24 cellular contexts compared by ENCODE assay signal in genomic region chr17:70028397-70028796, GRCh38. TPM values are rescaled to one million over a fixed set of nuclear protein-coding genes. Genes with fewer than 3 reads are reported as not detected.
DNase-seq lines count a peak whose midpoint lies in the region; ATAC-seq, FAIRE-seq and TF ChIP-seq lines count a peak whose summit lies in the region.
"Had no signal": no experiment of that assay in that cellular context is flagged by ENCODE, and none has a peak within 500 bp of the region (broad histone marks: within the 10 kb centered on the region; RNA-seq: fewer than 3 reads in every experiment).

No MANE protein-coding gene starts in this region.

- DNase-seq in A549 (ENCODE audit: low read depth in 1 of 2, low spot score in 1 of 2) (no peak), IMR-90 (peak; percentile 35), bronchial epithelial cell (ENCODE audit: low read depth) (peak; percentile 19), iris pigment epithelial cell (ENCODE audit: low read depth) (peak; percentile 43), GM19240 (ENCODE audit: insufficient read length, low spot score) (no peak), thyroid gland (no peak), breast epithelium (ENCODE audit: low spot score in 2 of 2) (no peak)
- DNase-seq: C1 segment of cervical spinal cord; CD4-positive, CD25-positive, alpha-beta regulatory T cell; CD8-positive, alpha-beta memory T cell; DMS 273 treated with DMSO at 0.1 percent for 48 hours; DMS79; EL; GDM1; H9; HFFc6 had no signal

- no peak overlapping the region for H3K23ac ChIP-seq in IMR-90 (ENCODE audit: low read depth, low read length)

- FAIRE-seq in A549 (lab: Jason Lieb, UNC) (peak; percentile 13), bronchial epithelial cell (lab: Jason Lieb, UNC) (no peak)
- FAIRE-seq: A204.1, D721Med, GM12878 had no signal

- ATAC-seq in A549, result no peak
- peak; percentile 68 for ATAC-seq in IMR-90 (ENCODE audit: low read depth)
- no peak for ATAC-seq in GM19467 (IDR thresholded peaks at IDR 0.05; ENCODE audit: unreplicated experiment)
- ATAC-seq: GM12878, GM23338 had no signal

- H4K5ac ChIP-seq in IMR-90 (ENCODE audit: low read depth, low read length), result no peak overlapping the region

- H3K56ac ChIP-seq in IMR-90 (ENCODE audit: extremely low read depth, insufficient read depth, low read length), result no peak overlapping the region

- no peak overlapping the region for H3K9ac ChIP-seq in IMR-90 (ENCODE audit: low read depth, low read length)

- peak overlapping the region; percentile 70 for H3K18ac ChIP-seq in IMR-90 (ENCODE audit: low read depth, low read length)

- no peak overlapping the region for H4K91ac ChIP-seq in IMR-90 (ENCODE audit: insufficient read depth, low read depth, low read length)

- H3K4me2 ChIP-seq in A549 (0 out of 3 replicates have a peak overlapping the region, but pooled peaks have one; percentile 10), IMR-90 (ENCODE audit: low read depth, low read length) (no peak overlapping the region)
- H3K4me2 ChIP-seq: GM23338 had no signal

- H3K79me1 ChIP-seq in IMR-90 (ENCODE audit: low read depth in 1 of 2, low read length in 2 of 2), result no peaks in the 10 kb centered on the region

- H3K4ac ChIP-seq in IMR-90 (ENCODE audit: low read depth, low read length), result no peak overlapping the region

- H3K27me3 ChIP-seq in IMR-90 (ENCODE audit: control insufficient read depth, insufficient read depth, low read length), result no peaks in the 10 kb centered on the region
- H3K27me3 ChIP-seq in bronchial epithelial cell (ENCODE audit: control insufficient read depth, insufficient read depth, low read length), result no peaks in the 10 kb centered on the region
- H3K27me3 ChIP-seq in thyroid gland, result no peaks in the 10 kb centered on the region
- H3K27me3 ChIP-seq in breast epithelium, result no peaks in the 10 kb centered on the region

- no peak overlapping the region for H2AK5ac ChIP-seq in IMR-90 (ENCODE audit: low read depth, low read length)

- H3K9me1 ChIP-seq in IMR-90 (ENCODE audit: insufficient read depth, low read length), result no peaks in the 10 kb centered on the region

- intact Hi-C loops in IMR-90 (cut with micrococcal nuclease), result no loop called here
- intact Hi-C loops in thyroid gland (cut with DNase I), result no loop called here
- intact Hi-C loops in breast epithelium (cut with DNase I; ENCODE audit: low total_unique reads), result no loop called here

- in situ Hi-C loops in IMR-90 (cut with MboI; ENCODE audit: low sequenced_read_pairs), result no loop called here

- dilution Hi-C loops in IMR-90 (cut with HindIII; ENCODE audit: low sequenced_read_pairs, unreplicated experiment), result no loop called here

- no peak overlapping the region for H2AFZ ChIP-seq in IMR-90 (replicated peaks; ENCODE audit: low read length, poor library complexity)
- H2AFZ ChIP-seq: GM23338 had no signal

- no peak overlapping the region for H2BK120ac ChIP-seq in IMR-90 (ENCODE audit: low read depth, low read length)

- H2BK20ac ChIP-seq in IMR-90 (ENCODE audit: low read depth, low read length), result no peak overlapping the region

- H3K9me3 ChIP-seq in A549, result peaks cover 6% of the 10 kb centered on the region; the same call in 1 of the 3 replicates
- no peaks in the 10 kb centered on the region for H3K9me3 ChIP-seq in IMR-90 (ENCODE audit: control insufficient read depth, insufficient read depth, low read length)
- no peaks in the 10 kb centered on the region for H3K9me3 ChIP-seq in thyroid gland
- no peaks in the 10 kb centered on the region for H3K9me3 ChIP-seq in breast epithelium

- TF ChIP-seq POLR2A in A549 (IDR thresholded peaks at IDR 0.05; ENCODE audit: low read length), result no peak
- TF ChIP-seq POLR2A in IMR-90 (IDR thresholded peaks at IDR 0.05; ENCODE audit: low read depth, low read length), result no peak
- TF ChIP-seq POLR2A in thyroid gland (IDR thresholded peaks at IDR 0.05), result no peak
- TF ChIP-seq POLR2A in breast epithelium (IDR thresholded peaks at IDR 0.05), result no peak

- H3K14ac ChIP-seq in IMR-90 (replicated peaks; ENCODE audit: low read depth, low read length), result no peak overlapping the region

- no peak overlapping the region for H2AK9ac ChIP-seq in IMR-90 (replicated peaks; ENCODE audit: low read depth, low read length, poor library complexity)

- H3K36me3 ChIP-seq in IMR-90 (ENCODE audit: control insufficient read depth, insufficient read depth, low read length), result no peaks in the 10 kb centered on the region
- H3K36me3 ChIP-seq in bronchial epithelial cell (ENCODE audit: control insufficient read depth, insufficient read depth, low read length), result no peaks in the 10 kb centered on the region
- no peaks in the 10 kb centered on the region for H3K36me3 ChIP-seq in thyroid gland
- no peaks in the 10 kb centered on the region for H3K36me3 ChIP-seq in breast epithelium

- H3K4me1 ChIP-seq in A549 (0 out of 3 replicates have a peak, but pooled peaks cover 3% of the 10 kb centered on the region), IMR-90 (ENCODE audit: control insufficient read depth, insufficient read depth, low read length) (peaks cover 10% of the 10 kb centered on the region), thyroid gland (peaks cover 0 to 3% of the 10 kb centered on the region in 2 donors), breast epithelium (no peaks in the 10 kb centered on the region)

- H4K8ac ChIP-seq in IMR-90 (ENCODE audit: low read depth in 2 of 2, low read length in 2 of 2), result no peak overlapping the region; a peak in 1 of 4 replicates

- TF ChIP-seq CTCF in A549 (IDR thresholded peaks at IDR 0.05) (no peak), IMR-90 (conservative IDR thresholded peaks at IDR 0.05; ENCODE audit: low read depth, low read length) (no peak), bronchial epithelial cell (IDR thresholded peaks at IDR 0.05; ENCODE audit: insufficient read depth, low read length, severe bottlenecking) (no peak), thyroid gland (IDR thresholded peaks at IDR 0.05) (no peak), breast epithelium (IDR thresholded peaks at IDR 0.05) (no peak)

- TF ChIP-seq RAD21 in A549 (conservative IDR thresholded peaks at IDR 0.05 in 1 of 2, IDR thresholded peaks at IDR 0.05 in 1 of 2) (no peak), IMR-90 (IDR thresholded peaks at IDR 0.05; ENCODE audit: low read length) (no peak)

- H3K4me3 ChIP-seq in A549, result no peak overlapping the region
- H3K4me3 ChIP-seq in IMR-90 (ENCODE audit: insufficient read depth, low read depth, low read length), result no peak overlapping the region
- H3K4me3 ChIP-seq in bronchial epithelial cell (ENCODE audit: low read depth, low read length), result no peak overlapping the region
- no peak overlapping the region for H3K4me3 ChIP-seq in thyroid gland (replicated peaks in 1 of 3)
- H3K4me3 ChIP-seq in breast epithelium, result no peak overlapping the region
- H3K4me3 ChIP-seq: GM12878, GM23338 had no signal

- H2BK15ac ChIP-seq in IMR-90 (ENCODE audit: low read depth, low read length), result no peak overlapping the region

- no peak overlapping the region for H3K27ac ChIP-seq in A549
- H3K27ac ChIP-seq in IMR-90 (ENCODE audit: insufficient read depth, low read length), result peak overlapping the region; percentile 12; the same call in 1 of the 2 replicates
- H3K27ac ChIP-seq in thyroid gland, result no peak overlapping the region
- no peak overlapping the region for H3K27ac ChIP-seq in breast epithelium
- H3K27ac ChIP-seq: 22Rv1 had no signal

- CTCF ChIA-PET in A549 (lab: Yijun Ruan, JAX) (no interaction called here), IMR-90 (lab: Yijun Ruan, JAX) (no interaction called here)

- H2BK5ac ChIP-seq in IMR-90 (ENCODE audit: low read depth, low read length, poor library complexity, severe bottlenecking), result no peak overlapping the region

- H4K20me1 ChIP-seq in IMR-90 (ENCODE audit: insufficient read depth, low read length), result no peaks in the 10 kb centered on the region

- no TSS peak for BruUV-seq in IMR-90 (replicated peaks; lab: Mats Ljungman, UMichigan)

- POLR2A ChIA-PET in A549 (lab: Yijun Ruan, JAX), result no interaction called here
- POLR2A ChIA-PET in IMR-90 (lab: Charles Lee; ENCODE audit: unreplicated experiment), result no interaction called here

- no peak for TF ChIP-seq EP300 in A549 (IDR thresholded peaks at IDR 0.05)

TF ChIP-seq in A549, 52 proteins besides CTCF, POLR2A, EP300 and RAD21:
- no peak for TF ChIP-seq FOXS1 (CRISPR knock-in tag; IDR thresholded peaks at IDR 0.05)
- no peak for TF ChIP-seq ZFP36 (IDR thresholded peaks at IDR 0.05; ENCODE audit: borderline replicate concordance, partially characterized antibody)
- no peak for TF ChIP-seq SMC3 (IDR thresholded peaks at IDR 0.05)
- no peak for TF ChIP-seq ZNF302 (CRISPR knock-in tag; IDR thresholded peaks at IDR 0.05)
- no peak for TF ChIP-seq TFCP2L1 (CRISPR knock-in tag; IDR thresholded peaks at IDR 0.05)
- no peak for TF ChIP-seq HOXA7 (CRISPR knock-in tag; IDR thresholded peaks at IDR 0.05)

TF ChIP-seq in IMR-90, 13 proteins besides CTCF, POLR2A, EP300 and RAD21 (continues in another document):
- TF ChIP-seq FOS (IDR thresholded peaks at IDR 0.05; ENCODE audit: low read depth, low read length) (no peak), RFX5 (IDR thresholded peaks at IDR 0.05; ENCODE audit: low read depth, low read length) (no peak), NFE2L2 (IDR thresholded peaks at IDR 0.05; ENCODE audit: low read depth, low read length) (no peak), ELK1 (IDR thresholded peaks at IDR 0.05; ENCODE audit: borderline replicate concordance, low read depth, low read length) (no peak), MAZ (IDR thresholded peaks at IDR 0.05; ENCODE audit: borderline replicate concordance, low read depth, low read length) (no peak), RCOR1 (IDR thresholded peaks at IDR 0.05; ENCODE audit: insufficient replicate concordance, low read length) (no peak)

RNA-seq across cellular contexts. Expression of gene KCNJ16, which starts 46.6 kb away (rescaled TPM):
- 1.4 and 1.6 TPM in 2 replicates for polyA plus RNA-seq in A549 (2011; rRNA removed)
- 0.05 and 0.06 TPM in 2 replicates for polyA plus RNA-seq in A549 (2012; cell fraction: cytosol; rRNA removed)
- polyA plus RNA-seq in A549 (2012; cell fraction: nucleus; rRNA removed), result 0.11 and 0.32 TPM in 2 replicates
- polyA plus RNA-seq in A549 (2017; fragmentation: RNase III; extraction: RNeasy Plus Mini Kit Qiagen cat#74134 plus additional on column Dnase treatment), result 0.59 to 0.87 TPM (median 0.84 TPM) in 3 replicates
- polyA minus RNA-seq in A549 (2011; rRNA and poly(A)+ RNA removed), result 0.83 and 1.0 TPM in 2 replicates
- not detected in 2 replicates for total RNA-seq in IMR-90 (2012; rRNA removed)
- not detected in 2 replicates for polyA plus RNA-seq in IMR-90 (2012; rRNA removed)
- polyA plus RNA-seq in IMR-90 (2012; cell fraction: cytosol; rRNA removed), result not detected in 2 replicates
- polyA plus RNA-seq in IMR-90 (2012; cell fraction: nucleus; rRNA removed; ENCODE audit: low replicate concordance), result 0.01 TPM in 1 of 2 replicates, not detected in the other
- total RNA-seq in bronchial epithelial cell, result not detected in 2 replicates
- total RNA-seq in thyroid gland, result 100 to 1,000 TPM; 296 to 403 (median 324) TPM
- total RNA-seq in breast epithelium, result 10 to 100 TPM in 1 of 3 donors, 1 to 10 TPM in 1, under 1 TPM in 1; 0.32 to 18.6 (median 1.3) TPM
- total RNA-seq: CD4-positive, CD25-positive, alpha-beta regulatory T cell; CD8-positive, alpha-beta memory T cell; GM12878; GM23338; H4; H9; HFFc6 had no signal
- polyA plus RNA-seq: BJ; CD4-positive, CD25-positive, alpha-beta regulatory T cell; CD8-positive, alpha-beta memory T cell; GM23338 had no signal

Comparison
In these comparisons a context has a peak if more than half of its experiments do, and no peak if none do; other contexts are left out.
1. DNase-seq: peak in IMR-90 (single experiment), bronchial epithelial cell (single experiment) and iris pigment epithelial cell (single experiment); none in A549 (0 of 2), GM19240 (single experiment), thyroid gland (0 of 2) and breast epithelium (0 of 2).
2. RNA of gene KCNJ16, which starts 46.6 kb away (total RNA-seq): 296 to 403 TPM in thyroid gland; 0.32 to 18.6 TPM in breast epithelium, not detected in IMR-90 and not detected in bronchial epithelial cell; every median in the first group is over 10 times any median in the second.